1 cellular context compared by ENCODE assay signal in genomic region chr5:157020508-157021213, GRCh38.
TF ChIP-seq lines count a peak whose summit lies in the region.

No MANE protein-coding gene starts in this region.

TF ChIP-seq in GM23338, 12 proteins besides CTCF, POLR2A, EP300 and RAD21 (continued from another document):
- no peak for TF ChIP-seq ZNF462 (CRISPR knock-in tag; IDR thresholded peaks at IDR 0.05)
- no peak for TF ChIP-seq JUNB (IDR thresholded peaks at IDR 0.05; ENCODE audit: unreplicated experiment)
- no peak for TF ChIP-seq EZH2 (IDR thresholded peaks at IDR 0.05; ENCODE audit: low read depth, unreplicated experiment)
